In genomic region chr18:34990571-34990970, GRCh38 we compare ENCODE assay signal across 15 cellular contexts. TPM values are rescaled to one million over a fixed set of nuclear protein-coding genes. Genes with fewer than 3 reads are reported as not detected.
DNase-seq lines count a peak whose midpoint lies in the region; ATAC-seq and TF ChIP-seq lines count a peak whose summit lies in the region.
"Had no signal": no experiment of that assay in that cellular context is flagged by ENCODE, and none has a peak within 500 bp of the region (broad histone marks: within the 10 kb centered on the region; RNA-seq: fewer than 3 reads in every experiment).

No MANE protein-coding gene starts in this region.

- H3K27me3 Mint-ChIP-seq in chondrocyte (ENCODE audit: low read depth), result no peaks in the 10 kb centered on the region
- no peaks in the 10 kb centered on the region for H3K27me3 Mint-ChIP-seq in activated CD8-positive, alpha-beta memory T cell treated with anti-CD3 and anti-CD28 coated beads, Interleukin-2, amount 10 ng/mL, durations not matched to agents 7 days and 5 days
- H3K27me3 Mint-ChIP-seq: central memory CD8-positive, alpha-beta T cell had no signal

- no peaks in the 10 kb centered on the region for H3K9me3 Mint-ChIP-seq in chondrocyte (ENCODE audit: low read depth)
- no peaks in the 10 kb centered on the region for H3K9me3 Mint-ChIP-seq in activated CD8-positive, alpha-beta memory T cell treated with anti-CD3 and anti-CD28 coated beads, Interleukin-2, amount 10 ng/mL, durations not matched to agents 7 days and 5 days (ENCODE audit: low read depth)
- H3K9me3 Mint-ChIP-seq: central memory CD8-positive, alpha-beta T cell; IgD-negative memory B cell; stimulated activated memory B cell treated with anti-CD40 and anti-IgM and Interleukin-4, amounts not matched to agents 10 μg/mL and 1 μg/mL and 100 μg/mL, for 72 hours had no signal

- no peak for ATAC-seq in activated CD8-positive, alpha-beta memory T cell treated with anti-CD3 and anti-CD28 coated beads, Interleukin-2, amount 10 ng/mL, durations not matched to agents 7 days and 5 days
- ATAC-seq in GM18498 (IDR thresholded peaks at IDR 0.05; ENCODE audit: unreplicated experiment), result no peak
- ATAC-seq in HG03196 (IDR thresholded peaks at IDR 0.05; ENCODE audit: unreplicated experiment), result no peak
- ATAC-seq: lower lobe of right lung; stimulated activated memory B cell treated with anti-CD40 and anti-IgM and Interleukin-4, amounts not matched to agents 10 μg/mL and 1 μg/mL and 100 μg/mL, for 72 hours had no signal

- CTCF ChIA-PET in activated CD8-positive, alpha-beta memory T cell treated with anti-CD3 and anti-CD28 coated beads, Interleukin-2, amount 10 ng/mL, durations not matched to agents 7 days and 5 days (lab: Charles Lee), result interaction anchor here (0.9 kb wide), 1 partner anchor 50 kb away, joined by 3 read pairs; the partner anchor contains the start of gene MAPRE2

- DNase-seq in A172 (ENCODE audit: low spot score) (peak; percentile 82), LHCN-M2 (ENCODE audit: low read depth) (peak; percentile 35), chondrocyte (ENCODE audit: low spot score) (no peak), iris pigment epithelial cell (ENCODE audit: low read depth) (peak; percentile 28), cerebellar cortex (ENCODE audit: low spot score) (no peak)
- no peak for DNase-seq in activated CD8-positive, alpha-beta memory T cell treated with anti-CD3 and anti-CD28 coated beads, Interleukin-2, amount 10 ng/mL, durations not matched to agents 7 days and 5 days
- DNase-seq: activated CD4-positive, alpha-beta T cell treated with anti-CD3 and anti-CD28 coated beads, Interleukin-2, amount 50 U/mL, for 48 hours; lower lobe of right lung; NCI-H226 had no signal

- H3K27ac Mint-ChIP-seq in chondrocyte (ENCODE audit: unreplicated experiment), result peak overlapping the region; percentile 19
- no peak overlapping the region for H3K27ac Mint-ChIP-seq in activated CD8-positive, alpha-beta memory T cell treated with anti-CD3 and anti-CD28 coated beads, Interleukin-2, amount 10 ng/mL, durations not matched to agents 7 days and 5 days
- H3K27ac Mint-ChIP-seq: IgD-negative memory B cell; nephron; stimulated activated memory B cell treated with anti-CD40 and anti-IgM and Interleukin-4, amounts not matched to agents 10 μg/mL and 1 μg/mL and 100 μg/mL, for 72 hours had no signal

- TF ChIP-seq CTCF in chondrocyte (IDR thresholded peaks at IDR 0.05), result no peak

- no peak overlapping the region for H3K4me3 Mint-ChIP-seq in chondrocyte (ENCODE audit: unreplicated experiment)
- no peak overlapping the region for H3K4me3 Mint-ChIP-seq in activated CD8-positive, alpha-beta memory T cell treated with anti-CD3 and anti-CD28 coated beads, Interleukin-2, amount 10 ng/mL, durations not matched to agents 7 days and 5 days
- H3K4me3 Mint-ChIP-seq: central memory CD8-positive, alpha-beta T cell; IgD-negative memory B cell; nephron; stimulated activated memory B cell treated with anti-CD40 and anti-IgM and Interleukin-4, amounts not matched to agents 10 μg/mL and 1 μg/mL and 100 μg/mL, for 72 hours had no signal

- no peaks in the 10 kb centered on the region for H3K36me3 Mint-ChIP-seq in chondrocyte (ENCODE audit: low read depth)
- no peaks in the 10 kb centered on the region for H3K36me3 Mint-ChIP-seq in activated CD8-positive, alpha-beta memory T cell treated with anti-CD3 and anti-CD28 coated beads, Interleukin-2, amount 10 ng/mL, durations not matched to agents 7 days and 5 days
- H3K36me3 Mint-ChIP-seq: IgD-negative memory B cell; stimulated activated memory B cell treated with anti-CD40 and anti-IgM and Interleukin-4, amounts not matched to agents 10 μg/mL and 1 μg/mL and 100 μg/mL, for 72 hours had no signal

- peaks cover 36% of the 10 kb centered on the region for H3K4me1 Mint-ChIP-seq in chondrocyte (ENCODE audit: low read depth)
- H3K4me1 Mint-ChIP-seq in activated CD8-positive, alpha-beta memory T cell treated with anti-CD3 and anti-CD28 coated beads, Interleukin-2, amount 10 ng/mL, durations not matched to agents 7 days and 5 days, result no peaks in the 10 kb centered on the region
- H3K4me1 Mint-ChIP-seq: central memory CD8-positive, alpha-beta T cell; IgD-negative memory B cell; nephron had no signal

RNA-seq across cellular contexts. Expression of gene MAPRE2, which starts 50.6 kb away (rescaled TPM):
- total RNA-seq in A172 (2014; rRNA removed; shearing (Covaris generic)), result 23.1 and 33.5 TPM in 2 replicates
- total RNA-seq in LHCN-M2 (2014; rRNA removed), result 23.0 and 33.9 TPM in 2 replicates
- polyA plus RNA-seq in LHCN-M2 (2012), result 18.0 TPM
- total RNA-seq in chondrocyte, result 23.4 to 30.3 TPM (median 26.0 TPM) in 3 replicates
- 10 to 100 TPM; 40.2 to 49.0 TPM for total RNA-seq in activated CD8-positive, alpha-beta memory T cell treated with anti-CD3 and anti-CD28 coated beads, Interleukin-2, amount 10 ng/mL, durations not matched to agents 7 days and 5 days

Comparison
In these comparisons a context has a peak if more than half of its experiments do, and no peak if none do; other contexts are left out.
1. DNase-seq: peak in A172 (single experiment), LHCN-M2 (single experiment) and iris pigment epithelial cell (single experiment); none in chondrocyte (single experiment), activated CD8-positive, alpha-beta memory T cell treated with anti-CD3 and anti-CD28 coated beads, Interleukin-2, amount 10 ng/mL, durations not matched to agents 7 days and 5 days (single experiment) and cerebellar cortex (single experiment).